1 cellular context compared by ENCODE assay signal in genomic region chr19:8373867-8374813, GRCh38.
TF ChIP-seq lines count a peak whose summit lies in the region.

No MANE protein-coding gene starts in this region.

TF ChIP-seq in HepG2, 621 proteins besides CTCF, POLR2A, EP300 and RAD21 (continued from another document and continues in another):
- TF ChIP-seq, protein P1, sequence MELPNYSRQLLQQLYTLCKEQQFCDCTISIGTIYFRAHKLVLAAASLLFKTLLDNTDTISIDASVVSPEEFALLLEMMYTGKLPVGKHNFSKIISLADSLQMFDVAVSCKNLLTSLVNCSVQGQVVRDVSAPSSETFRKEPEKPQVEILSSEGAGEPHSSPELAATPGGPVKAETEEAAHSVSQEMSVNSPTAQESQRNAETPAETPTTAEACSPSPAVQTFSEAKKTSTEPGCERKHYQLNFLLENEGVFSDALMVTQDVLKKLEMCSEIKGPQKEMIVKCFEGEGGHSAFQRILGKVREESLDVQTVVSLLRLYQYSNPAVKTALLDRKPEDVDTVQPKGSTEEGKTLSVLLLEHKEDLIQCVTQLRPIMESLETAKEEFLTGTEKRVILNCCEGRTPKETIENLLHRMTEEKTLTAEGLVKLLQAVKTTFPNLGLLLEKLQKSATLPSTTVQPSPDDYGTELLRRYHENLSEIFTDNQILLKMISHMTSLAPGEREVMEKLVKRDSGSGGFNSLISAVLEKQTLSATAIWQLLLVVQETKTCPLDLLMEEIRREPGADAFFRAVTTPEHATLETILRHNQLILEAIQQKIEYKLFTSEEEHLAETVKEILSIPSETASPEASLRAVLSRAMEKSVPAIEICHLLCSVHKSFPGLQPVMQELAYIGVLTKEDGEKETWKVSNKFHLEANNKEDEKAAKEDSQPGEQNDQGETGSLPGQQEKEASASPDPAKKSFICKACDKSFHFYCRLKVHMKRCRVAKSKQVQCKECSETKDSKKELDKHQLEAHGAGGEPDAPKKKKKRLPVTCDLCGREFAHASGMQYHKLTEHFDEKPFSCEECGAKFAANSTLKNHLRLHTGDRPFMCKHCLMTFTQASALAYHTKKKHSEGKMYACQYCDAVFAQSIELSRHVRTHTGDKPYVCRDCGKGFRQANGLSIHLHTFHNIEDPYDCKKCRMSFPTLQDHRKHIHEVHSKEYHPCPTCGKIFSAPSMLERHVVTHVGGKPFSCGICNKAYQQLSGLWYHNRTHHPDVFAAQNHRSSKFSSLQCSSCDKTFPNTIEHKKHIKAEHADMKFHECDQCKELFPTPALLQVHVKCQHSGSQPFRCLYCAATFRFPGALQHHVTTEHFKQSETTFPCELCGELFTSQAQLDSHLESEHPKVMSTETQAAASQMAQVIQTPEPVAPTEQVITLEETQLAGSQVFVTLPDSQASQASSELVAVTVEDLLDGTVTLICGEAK (IDR thresholded peaks at IDR 0.05): no peak
- TF ChIP-seq, protein P1 (CRISPR knock-in tag; IDR thresholded peaks at IDR 0.05): peak; percentile 68
- TF ChIP-seq GABPB1 (CRISPR knock-in tag; IDR thresholded peaks at IDR 0.05): peak; percentile 45; the same call in 1 of the 2 replicates
- TF ChIP-seq ZBTB20 (CRISPR knock-in tag; IDR thresholded peaks at IDR 0.05; ENCODE audit: borderline replicate concordance, low read depth): no peak
- TF ChIP-seq, protein P2, sequence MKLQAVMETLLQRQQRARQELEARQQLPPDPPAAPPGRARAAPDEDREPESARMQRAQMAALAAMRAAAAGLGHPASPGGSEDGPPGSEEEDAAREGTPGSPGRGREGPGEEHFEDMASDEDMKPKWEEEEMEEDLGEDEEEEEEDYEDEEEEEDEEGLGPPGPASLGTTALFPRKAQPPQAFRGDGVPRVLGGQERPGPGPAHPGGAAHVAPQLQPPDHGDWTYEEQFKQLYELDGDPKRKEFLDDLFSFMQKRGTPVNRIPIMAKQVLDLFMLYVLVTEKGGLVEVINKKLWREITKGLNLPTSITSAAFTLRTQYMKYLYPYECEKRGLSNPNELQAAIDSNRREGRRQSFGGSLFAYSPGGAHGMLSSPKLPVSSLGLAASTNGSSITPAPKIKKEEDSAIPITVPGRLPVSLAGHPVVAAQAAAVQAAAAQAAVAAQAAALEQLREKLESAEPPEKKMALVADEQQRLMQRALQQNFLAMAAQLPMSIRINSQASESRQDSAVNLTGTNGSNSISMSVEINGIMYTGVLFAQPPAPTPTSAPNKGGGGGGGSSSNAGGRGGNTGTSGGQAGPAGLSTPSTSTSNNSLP (IDR thresholded peaks at IDR 0.05; ENCODE audit: low read depth, low read length): peak; percentile 58
- peak; percentile 96 for TF ChIP-seq SOX13 (IDR thresholded peaks at IDR 0.05)
- peak in 1 of 2 experiments; percentile 98; a peak in 2 of 4 replicates for TF ChIP-seq SOX13 (CRISPR knock-in tag; conservative IDR thresholded peaks at IDR 0.05 in 1 of 2, IDR thresholded peaks at IDR 0.05 in 1 of 2)
- TF ChIP-seq MYC (CRISPR knock-in tag; IDR thresholded peaks at IDR 0.05; ENCODE audit: borderline replicate concordance): peak; percentile 55; the same call in 1 of the 2 replicates
- no peak for TF ChIP-seq ZNF549 (CRISPR knock-in tag; IDR thresholded peaks at IDR 0.05)
- peak; percentile 97 for TF ChIP-seq FOXP4 (CRISPR knock-in tag; IDR thresholded peaks at IDR 0.05)
- 0 out of 2 replicates have a peak, but pooled peaks have one; percentile 67 for TF ChIP-seq ZNF431 (CRISPR knock-in tag; IDR thresholded peaks at IDR 0.05; ENCODE audit: borderline replicate concordance, low read depth)
- TF ChIP-seq IRF2 (CRISPR knock-in tag; IDR thresholded peaks at IDR 0.05): peak; percentile 81; the same call in 1 of the 2 replicates
- TF ChIP-seq, protein P3, sequence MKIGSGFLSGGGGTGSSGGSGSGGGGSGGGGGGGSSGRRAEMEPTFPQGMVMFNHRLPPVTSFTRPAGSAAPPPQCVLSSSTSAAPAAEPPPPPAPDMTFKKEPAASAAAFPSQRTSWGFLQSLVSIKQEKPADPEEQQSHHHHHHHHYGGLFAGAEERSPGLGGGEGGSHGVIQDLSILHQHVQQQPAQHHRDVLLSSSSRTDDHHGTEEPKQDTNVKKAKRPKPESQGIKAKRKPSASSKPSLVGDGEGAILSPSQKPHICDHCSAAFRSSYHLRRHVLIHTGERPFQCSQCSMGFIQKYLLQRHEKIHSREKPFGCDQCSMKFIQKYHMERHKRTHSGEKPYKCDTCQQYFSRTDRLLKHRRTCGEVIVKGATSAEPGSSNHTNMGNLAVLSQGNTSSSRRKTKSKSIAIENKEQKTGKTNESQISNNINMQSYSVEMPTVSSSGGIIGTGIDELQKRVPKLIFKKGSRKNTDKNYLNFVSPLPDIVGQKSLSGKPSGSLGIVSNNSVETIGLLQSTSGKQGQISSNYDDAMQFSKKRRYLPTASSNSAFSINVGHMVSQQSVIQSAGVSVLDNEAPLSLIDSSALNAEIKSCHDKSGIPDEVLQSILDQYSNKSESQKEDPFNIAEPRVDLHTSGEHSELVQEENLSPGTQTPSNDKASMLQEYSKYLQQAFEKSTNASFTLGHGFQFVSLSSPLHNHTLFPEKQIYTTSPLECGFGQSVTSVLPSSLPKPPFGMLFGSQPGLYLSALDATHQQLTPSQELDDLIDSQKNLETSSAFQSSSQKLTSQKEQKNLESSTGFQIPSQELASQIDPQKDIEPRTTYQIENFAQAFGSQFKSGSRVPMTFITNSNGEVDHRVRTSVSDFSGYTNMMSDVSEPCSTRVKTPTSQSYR (CRISPR knock-in tag; IDR thresholded peaks at IDR 0.05; ENCODE audit: borderline replicate concordance): peak; percentile 19; the same call in 1 of the 2 replicates
- peak; percentile 92 for TF ChIP-seq MTA1 (CRISPR knock-in tag; IDR thresholded peaks at IDR 0.05; ENCODE audit: borderline replicate concordance)
- TF ChIP-seq MXI1 (IDR thresholded peaks at IDR 0.05; ENCODE audit: borderline replicate concordance, low read depth, low read length): 0 out of 3 replicates have a peak, but pooled peaks have one; percentile 28
- TF ChIP-seq, protein P4, sequence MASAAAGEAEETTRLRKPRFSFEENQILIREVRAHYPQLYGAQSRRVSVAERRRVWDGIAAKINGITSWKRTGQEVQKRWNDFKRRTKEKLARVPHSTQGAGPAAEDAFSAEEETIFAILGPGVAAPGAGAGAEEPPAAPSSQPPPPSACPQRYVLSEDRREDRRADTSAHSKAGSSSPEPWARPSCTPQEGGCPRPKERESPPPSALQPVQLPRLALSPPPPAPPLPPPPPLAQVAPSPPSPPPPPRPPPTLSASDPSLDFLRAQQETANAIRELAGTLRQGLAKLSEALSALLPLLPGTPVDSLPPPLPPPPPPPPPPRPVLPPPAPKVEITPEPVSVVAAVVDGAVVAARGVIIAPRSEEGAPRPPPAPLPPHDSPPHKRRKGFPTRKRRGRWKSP (CRISPR knock-in tag; IDR thresholded peaks at IDR 0.05): peak; percentile 68; the same call in 1 of the 2 replicates
- TF ChIP-seq NCOR1 (IDR thresholded peaks at IDR 0.05; ENCODE audit: borderline replicate concordance, low read length): peak; percentile 98
- peak; percentile 66 for TF ChIP-seq ZSCAN25 (CRISPR knock-in tag; IDR thresholded peaks at IDR 0.05)
- peak; percentile 74 for TF ChIP-seq ZNF350 (CRISPR knock-in tag; IDR thresholded peaks at IDR 0.05; ENCODE audit: borderline replicate concordance, low read depth)
- peak; percentile 60 for TF ChIP-seq CEBPG (CRISPR knock-in tag; IDR thresholded peaks at IDR 0.05)
- peak; percentile 49 to 82; a peak in 3 of 4 replicates for TF ChIP-seq NR2F1 (CRISPR knock-in tag; IDR thresholded peaks at IDR 0.05)
- peak; percentile 78; the same call in 1 of the 2 replicates for TF ChIP-seq HNF4G (IDR thresholded peaks at IDR 0.05; ENCODE audit: borderline replicate concordance, low read depth, low read length)
- peak; percentile 86 for TF ChIP-seq HNF4G (CRISPR knock-in tag; IDR thresholded peaks at IDR 0.05; ENCODE audit: borderline replicate concordance, low read depth)
- TF ChIP-seq ZFP36L2 (CRISPR knock-in tag; IDR thresholded peaks at IDR 0.05): no peak
- TF ChIP-seq, protein P5, sequence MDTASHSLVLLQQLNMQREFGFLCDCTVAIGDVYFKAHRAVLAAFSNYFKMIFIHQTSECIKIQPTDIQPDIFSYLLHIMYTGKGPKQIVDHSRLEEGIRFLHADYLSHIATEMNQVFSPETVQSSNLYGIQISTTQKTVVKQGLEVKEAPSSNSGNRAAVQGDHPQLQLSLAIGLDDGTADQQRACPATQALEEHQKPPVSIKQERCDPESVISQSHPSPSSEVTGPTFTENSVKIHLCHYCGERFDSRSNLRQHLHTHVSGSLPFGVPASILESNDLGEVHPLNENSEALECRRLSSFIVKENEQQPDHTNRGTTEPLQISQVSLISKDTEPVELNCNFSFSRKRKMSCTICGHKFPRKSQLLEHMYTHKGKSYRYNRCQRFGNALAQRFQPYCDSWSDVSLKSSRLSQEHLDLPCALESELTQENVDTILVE (CRISPR knock-in tag; IDR thresholded peaks at IDR 0.05): peak; percentile 64; the same call in 1 of the 2 replicates
- peak; percentile 89 for TF ChIP-seq FOXA1 (IDR thresholded peaks at IDR 0.05)
- peak; percentile 92 for TF ChIP-seq FOXA1 (CRISPR knock-in tag; IDR thresholded peaks at IDR 0.05)
- TF ChIP-seq HOXA5 (CRISPR knock-in tag; IDR thresholded peaks at IDR 0.05): peak; percentile 79; the same call in 1 of the 2 replicates
- no peak for TF ChIP-seq ATF6 (CRISPR knock-in tag; conservative IDR thresholded peaks at IDR 0.05)
- peak; percentile 84 for TF ChIP-seq POGZ (CRISPR knock-in tag; IDR thresholded peaks at IDR 0.05)
- TF ChIP-seq, protein P6, sequence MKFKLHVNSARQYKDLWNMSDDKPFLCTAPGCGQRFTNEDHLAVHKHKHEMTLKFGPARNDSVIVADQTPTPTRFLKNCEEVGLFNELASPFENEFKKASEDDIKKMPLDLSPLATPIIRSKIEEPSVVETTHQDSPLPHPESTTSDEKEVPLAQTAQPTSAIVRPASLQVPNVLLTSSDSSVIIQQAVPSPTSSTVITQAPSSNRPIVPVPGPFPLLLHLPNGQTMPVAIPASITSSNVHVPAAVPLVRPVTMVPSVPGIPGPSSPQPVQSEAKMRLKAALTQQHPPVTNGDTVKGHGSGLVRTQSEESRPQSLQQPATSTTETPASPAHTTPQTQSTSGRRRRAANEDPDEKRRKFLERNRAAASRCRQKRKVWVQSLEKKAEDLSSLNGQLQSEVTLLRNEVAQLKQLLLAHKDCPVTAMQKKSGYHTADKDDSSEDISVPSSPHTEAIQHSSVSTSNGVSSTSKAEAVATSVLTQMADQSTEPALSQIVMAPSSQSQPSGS (CRISPR knock-in tag; IDR thresholded peaks at IDR 0.05): peak; percentile 79; the same call in 1 of the 2 replicates
- TF ChIP-seq SOX5 (CRISPR knock-in tag; IDR thresholded peaks at IDR 0.05; ENCODE audit: borderline replicate concordance): peak; percentile 99
- TF ChIP-seq YY1 (IDR thresholded peaks at IDR 0.05; ENCODE audit: insufficient read depth, insufficient replicate concordance, low read depth, low read length): peak; percentile 80
- peak; percentile 91 for TF ChIP-seq TCF7 (IDR thresholded peaks at IDR 0.05; ENCODE audit: low read depth)
- TF ChIP-seq NRL (CRISPR knock-in tag; IDR thresholded peaks at IDR 0.05; ENCODE audit: borderline replicate concordance): peak; percentile 76
- peak; percentile 52; the same call in 1 of the 2 replicates for TF ChIP-seq ETV5 (CRISPR knock-in tag; IDR thresholded peaks at IDR 0.05; ENCODE audit: borderline replicate concordance)
- peak; percentile 81; the same call in 1 of the 2 replicates for TF ChIP-seq ZKSCAN8 (CRISPR knock-in tag; IDR thresholded peaks at IDR 0.05; ENCODE audit: borderline replicate concordance)
- TF ChIP-seq AGO2 (optimal IDR thresholded peaks at IDR 0.05; ENCODE audit: low read depth, low read length): peak; percentile 42
